Comparison of ENCODE assay signal across 14 cellular contexts in genomic region chr2:240325006-240325653, GRCh38.
DNase-seq lines count a peak whose midpoint lies in the region; TF ChIP-seq lines count a peak whose summit lies in the region.
"Had no signal": no experiment of that assay in that cellular context is flagged by ENCODE, and none has a peak within 500 bp of the region (broad histone marks: within the 10 kb centered on the region; RNA-seq: fewer than 3 reads in every experiment).

No MANE protein-coding gene starts in this region.

- H4K20me1 ChIP-seq in osteoblast (ENCODE audit: insufficient read depth, low read length): no peaks in the 10 kb centered on the region

- no peak overlapping the region for H2AFZ ChIP-seq in osteoblast (ENCODE audit: low read length)

- peaks cover 12% of the 10 kb centered on the region for H3K4me1 ChIP-seq in osteoblast (ENCODE audit: insufficient read depth, low read length)
- H3K4me1 ChIP-seq: Peyer's patch had no signal

- H3K4me3 ChIP-seq in H7 (ENCODE audit: insufficient read depth, low read depth, low read length) (no peak overlapping the region), osteoblast (ENCODE audit: insufficient read depth, low read length) (no peak overlapping the region)
- H3K4me3 ChIP-seq: Peyer's patch, SK-N-MC had no signal

- DNase-seq in AG20443 (ENCODE audit: low spot score) (peak; percentile 10), H7 (peak; percentile 41), ecto neural progenitor cell (ENCODE audit: low spot score) (peak; percentile 27), osteoblast (ENCODE audit: insufficient read length, low spot score, missing footprints) (peak; percentile 73), OCI-M1 (lab: John Stamatoyannopoulos, UW) (no peak), NCI-H2029 (lab: John Stamatoyannopoulos, UW) (no peak), iPS-NIHi7 (ENCODE audit: extremely low spot score) (no peak)
- DNase-seq: CD8-positive, alpha-beta memory T cell; NCI-H1436; NCI-H2029 treated with DMSO at 0.1 percent for 48 hours; NCI-H2171; NCI-H446; Peyer's patch had no signal

- no peaks in the 10 kb centered on the region for H3K79me2 ChIP-seq in osteoblast (ENCODE audit: insufficient read depth, low read length)

- no peak for TF ChIP-seq CTCF in osteoblast (IDR thresholded peaks at IDR 0.05; ENCODE audit: extremely low read depth, low read depth, low read length)

- no peaks in the 10 kb centered on the region for H3K9me3 ChIP-seq in osteoblast (ENCODE audit: low read depth, low read length)

- H3K27me3 ChIP-seq in H7 (ENCODE audit: control insufficient read depth, insufficient read depth, low read length): no peaks in the 10 kb centered on the region
- H3K27me3 ChIP-seq in osteoblast (ENCODE audit: insufficient read depth, low read length): no peaks in the 10 kb centered on the region
- H3K27me3 ChIP-seq: Peyer's patch had no signal

- H3K36me3 ChIP-seq in H7 (replicated peaks; ENCODE audit: control insufficient read depth, insufficient read depth, low read length): no peaks in the 10 kb centered on the region
- H3K36me3 ChIP-seq in osteoblast (ENCODE audit: insufficient read depth, low read length): no peaks in the 10 kb centered on the region
- H3K36me3 ChIP-seq: Peyer's patch had no signal

- H3K27ac ChIP-seq in osteoblast (ENCODE audit: low read depth, low read length): no peak overlapping the region
- H3K27ac ChIP-seq: Peyer's patch, SK-N-MC had no signal

- H3K4me2 ChIP-seq in osteoblast (ENCODE audit: insufficient read depth, low read length): no peak overlapping the region

Comparison
In these comparisons a context has a peak if more than half of its experiments do, and no peak if none do; other contexts are left out.
1. DNase-seq: peak in AG20443 (single experiment), H7 (single experiment), ecto neural progenitor cell (single experiment) and osteoblast (single experiment); none in OCI-M1 (single experiment), NCI-H2029 (single experiment) and iPS-NIHi7 (single experiment).